In the genomic region with DNA sequence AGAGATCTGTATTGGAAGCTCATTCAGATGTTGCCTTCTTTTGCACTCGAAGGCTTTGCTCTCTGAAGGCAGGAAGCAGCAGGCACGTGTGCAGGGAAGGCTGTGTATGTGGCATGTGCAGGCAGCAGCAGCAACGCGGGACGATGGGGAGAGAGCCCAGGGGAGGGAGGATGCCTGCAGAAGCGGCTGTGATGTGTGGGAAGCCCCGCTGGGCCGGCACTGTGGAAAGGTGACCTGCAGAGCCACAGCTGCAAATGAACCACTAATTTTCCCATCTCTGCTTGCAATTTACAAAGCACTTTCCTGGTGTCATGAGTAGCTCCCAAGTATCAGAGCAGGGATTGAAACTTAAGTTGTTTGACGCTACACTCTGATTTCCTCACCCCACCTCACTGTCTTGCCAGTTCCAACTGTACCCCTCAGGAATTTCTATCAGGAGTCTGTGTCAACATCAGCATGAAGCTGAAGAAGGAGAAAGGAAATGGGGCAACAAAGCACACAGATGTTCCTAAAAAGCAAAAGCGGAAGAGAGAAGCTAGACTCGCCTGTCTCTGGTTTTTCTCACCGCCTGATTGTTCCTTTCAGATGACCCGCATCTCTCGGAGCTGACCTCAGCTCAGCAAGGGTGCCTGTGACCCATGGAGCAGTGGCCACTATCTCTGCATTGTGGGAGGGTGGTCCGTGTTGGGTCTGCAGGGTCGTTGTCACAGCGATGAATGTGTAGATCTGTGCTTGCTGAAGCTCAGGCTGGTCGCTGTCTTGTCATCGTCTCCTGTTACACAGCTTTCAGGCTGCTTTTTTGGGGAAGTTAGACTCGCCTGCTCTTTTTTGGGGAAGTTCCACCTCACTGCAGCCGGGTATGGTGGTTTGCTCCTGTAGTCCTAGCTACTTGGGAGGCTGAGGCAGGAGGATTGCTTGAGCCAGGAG, we compare ENCODE assay signal across 9 cellular contexts.
DNase-seq lines count a peak whose midpoint lies in the region; ATAC-seq and TF ChIP-seq lines count a peak whose summit lies in the region.
"Had no signal": no experiment of that assay in that cellular context is flagged by ENCODE, and none has a peak within 500 bp of the region (broad histone marks: within the 10 kb centered on the region; RNA-seq: fewer than 3 reads in every experiment).

No MANE protein-coding gene starts in this region.

- peaks cover 5% of the 10 kb centered on the region for H4K20me1 ChIP-seq in hepatocyte (ENCODE audit: insufficient read depth, poor library complexity, severe bottlenecking)

- H3K4me3 Mint-ChIP-seq in activated CD8-positive, alpha-beta memory T cell treated with anti-CD3 and anti-CD28 coated beads, Interleukin-2, amount 10 ng/mL, durations not matched to agents 7 days and 5 days, result peak overlapping the region; percentile 34

- no peak overlapping the region for H3K27ac Mint-ChIP-seq in activated CD8-positive, alpha-beta memory T cell treated with anti-CD3 and anti-CD28 coated beads, Interleukin-2, amount 10 ng/mL, durations not matched to agents 7 days and 5 days

- intact Hi-C loops in vagina (cut with DNase I), result no loop called here

- H3K4me2 ChIP-seq in hepatocyte, result peak overlapping the region; percentile 60

- H3K4me1 Mint-ChIP-seq in activated CD8-positive, alpha-beta memory T cell treated with anti-CD3 and anti-CD28 coated beads, Interleukin-2, amount 10 ng/mL, durations not matched to agents 7 days and 5 days, result peaks cover 9% of the 10 kb centered on the region

- H3K4me3 ChIP-seq in hepatocyte (no peak overlapping the region), vagina (no peak overlapping the region)

- H3K27me3 Mint-ChIP-seq in activated CD8-positive, alpha-beta memory T cell treated with anti-CD3 and anti-CD28 coated beads, Interleukin-2, amount 10 ng/mL, durations not matched to agents 7 days and 5 days, result peaks cover 6% of the 10 kb centered on the region

- no peaks in the 10 kb centered on the region for H3K27me3 ChIP-seq in hepatocyte
- no peaks in the 10 kb centered on the region for H3K27me3 ChIP-seq in vagina

- H3K9me3 Mint-ChIP-seq in activated CD8-positive, alpha-beta memory T cell treated with anti-CD3 and anti-CD28 coated beads, Interleukin-2, amount 10 ng/mL, durations not matched to agents 7 days and 5 days (ENCODE audit: low read depth), result no peaks in the 10 kb centered on the region

- 48% methylated on average over 21 of the region's 21 CpGs for WGBS in hepatocyte (ENCODE audit: low lambda C conversion rate, missing lambda C conversion rate)

- H3K79me2 ChIP-seq in hepatocyte, result peaks cover 35% of the 10 kb centered on the region

- no peak for TF ChIP-seq CTCF in hepatocyte (IDR thresholded peaks at IDR 0.05; ENCODE audit: poor library complexity)
- TF ChIP-seq CTCF in vagina (IDR thresholded peaks at IDR 0.05), result no peak

- H3K9me3 ChIP-seq in hepatocyte (ENCODE audit: low read depth) (no peaks in the 10 kb centered on the region), vagina (no peaks in the 10 kb centered on the region)

- H3K4me1 ChIP-seq in hepatocyte (ENCODE audit: insufficient read depth) (peaks cover 10% of the 10 kb centered on the region), vagina (no peaks in the 10 kb centered on the region)

- no peaks in the 10 kb centered on the region for H3K9me2 ChIP-seq in hepatocyte (replicated peaks; ENCODE audit: insufficient read depth)

- DNase-seq in activated CD8-positive, alpha-beta memory T cell treated with anti-CD3 and anti-CD28 coated beads, Interleukin-2, amount 10 ng/mL, durations not matched to agents 7 days and 5 days, result no peak
- DNase-seq in activated CD8-positive, alpha-beta memory T cell treated with anti-CD3 and anti-CD28 coated beads, Interleukin-2, amount 50 U/mL, for 4 hours, result no peak
- DNase-seq in hepatocyte (ENCODE audit: low spot score) (peak; percentile 18), inferior parietal cortex (ENCODE audit: extremely low spot score) (no peak), NCI-H1436 treated with DMSO at 0.1 percent for 48 hours (lab: John Stamatoyannopoulos, UW) (no peak), vagina (ENCODE audit: extremely low spot score in 2 of 2) (no peak)

- H2AFZ ChIP-seq in hepatocyte, result no peak overlapping the region

- no peak for TF ChIP-seq POLR2A in vagina (IDR thresholded peaks at IDR 0.05)

- ATAC-seq in activated CD8-positive, alpha-beta memory T cell treated with anti-CD3 and anti-CD28 coated beads, Interleukin-2, amount 10 ng/mL, durations not matched to agents 7 days and 5 days, result no peak
- ATAC-seq in HG03139 (IDR thresholded peaks at IDR 0.05; ENCODE audit: unreplicated experiment) (peak; percentile 62), SK-N-SH treated with all-trans-retinoic acid at 6 μM for 48 hours (peak; percentile 20; the same call in 2 of the 3 replicates)

- H3K27ac ChIP-seq in hepatocyte (no peak overlapping the region), vagina (no peak overlapping the region)
- H3K27ac ChIP-seq: C4-2B had no signal

- CTCF ChIA-PET in activated CD8-positive, alpha-beta memory T cell treated with anti-CD3 and anti-CD28 coated beads, Interleukin-2, amount 10 ng/mL, durations not matched to agents 7 days and 5 days (lab: Charles Lee), result interaction anchor here (1.1 to 1.4 kb wide), 3 partner anchors 8 to 158 kb away, joined by 3 to 6 read pairs (median 3); no protein-coding TSS in a partner anchor

- H3K36me3 ChIP-seq in hepatocyte (replicated peaks; ENCODE audit: insufficient read depth, low read depth), result no peaks in the 10 kb centered on the region
- H3K36me3 ChIP-seq in vagina, result no peaks in the 10 kb centered on the region

- no peaks in the 10 kb centered on the region for H3K36me3 Mint-ChIP-seq in activated CD8-positive, alpha-beta memory T cell treated with anti-CD3 and anti-CD28 coated beads, Interleukin-2, amount 10 ng/mL, durations not matched to agents 7 days and 5 days

TF ChIP-seq in SK-N-SH treated with all-trans-retinoic acid at 6 μM for 48 hours, 23 proteins besides CTCF, POLR2A, EP300 and RAD21:
- TF ChIP-seq TOX (CRISPR knock-in tag; IDR thresholded peaks at IDR 0.05; ENCODE audit: borderline replicate concordance) (no peak), OSR1 (CRISPR knock-in tag; IDR thresholded peaks at IDR 0.05) (no peak)
